26 cellular contexts compared by ENCODE assay signal in genomic region chr5:52849544-52849943, GRCh38.
DNase-seq lines count a peak whose midpoint lies in the region; ATAC-seq, FAIRE-seq and TF ChIP-seq lines count a peak whose summit lies in the region.
"Had no signal": no experiment of that assay in that cellular context is flagged by ENCODE, and none has a peak within 500 bp of the region (broad histone marks: within the 10 kb centered on the region; RNA-seq: fewer than 3 reads in every experiment).

No MANE protein-coding gene starts in this region.

- H4K8ac ChIP-seq in IMR-90 (ENCODE audit: low read depth in 2 of 2, low read length in 2 of 2) = no peak overlapping the region

- H4K5ac ChIP-seq in IMR-90 (ENCODE audit: low read depth, low read length) = no peak overlapping the region

- DNase-seq in heart right ventricle = no peak
- no peak for DNase-seq in left ventricle myocardium superior
- DNase-seq in IMR-90 = no peak
- peak; percentile 84 for DNase-seq in endothelial cell of umbilical vein (ENCODE audit: low read depth, low spot score)
- DNase-seq in pulmonary artery endothelial cell (ENCODE audit: low read depth, low spot score) = peak; percentile 39
- DNase-seq in NCI-H524 (lab: John Stamatoyannopoulos, UW) = no peak
- DNase-seq: BE2C; C1 segment of cervical spinal cord; CD4-positive, alpha-beta memory T cell; CD4-positive, CD25-positive, alpha-beta regulatory T cell; CD8-positive, alpha-beta memory T cell; COR-L47; DMS 273 treated with DMSO at 0.1 percent for 48 hours; DMS153; DMS53; DMS79; DND-41; EL; GDM1 had no signal

- H3K18ac ChIP-seq in IMR-90 (ENCODE audit: low read depth, low read length) = no peak overlapping the region

- H3K9me1 ChIP-seq in IMR-90 (ENCODE audit: insufficient read depth, low read length) (no peaks in the 10 kb centered on the region), endothelial cell of umbilical vein (replicated peaks; ENCODE audit: control insufficient read depth, extremely low read depth, insufficient read depth, low read length) (no peaks in the 10 kb centered on the region)

- BruUV-seq in IMR-90 (replicated peaks; lab: Mats Ljungman, UMichigan) (no TSS peak), endothelial cell of umbilical vein (replicated peaks; lab: Mats Ljungman, UMichigan) (no TSS peak)

- POLR2A ChIA-PET in IMR-90 (lab: Charles Lee; ENCODE audit: unreplicated experiment) = no interaction called here
- POLR2A ChIA-PET in endothelial cell of umbilical vein (lab: Charles Lee) = interaction anchor here (0.7 kb wide), 2 partner anchors 40 to 61 kb away, joined by 3 read pairs; no protein-coding TSS in a partner anchor

- no peak overlapping the region for H3K4me2 ChIP-seq in IMR-90 (ENCODE audit: low read depth, low read length)
- no peak overlapping the region for H3K4me2 ChIP-seq in endothelial cell of umbilical vein (ENCODE audit: insufficient read depth, low read length)
- H3K4me2 ChIP-seq: A549, BLaER1 had no signal

- H3K4me1 ChIP-seq in heart right ventricle (peaks cover 0 to 46% (median 12%) of the 10 kb centered on the region in 9 donors), IMR-90 (ENCODE audit: control insufficient read depth, insufficient read depth, low read length) (peaks cover 17% of the 10 kb centered on the region), endothelial cell of umbilical vein (ENCODE audit: control insufficient read depth, extremely low read depth, insufficient read depth, low read length) (peaks cover 5% of the 10 kb centered on the region)
- H3K4me1 ChIP-seq: A549, BLaER1 had no signal

- H3K79me1 ChIP-seq in IMR-90 (ENCODE audit: low read depth in 1 of 2, low read length in 2 of 2) = peaks cover 12 to 48% of the 10 kb centered on the region in 2 experiments

- H3K79me2 ChIP-seq in endothelial cell of umbilical vein (ENCODE audit: control insufficient read depth, insufficient read depth, low read length) = no peaks in the 10 kb centered on the region

- no peak for TF ChIP-seq RAD21 in IMR-90 (IDR thresholded peaks at IDR 0.05; ENCODE audit: low read length)

- no peak overlapping the region for H3K4me3 ChIP-seq in heart right ventricle
- no peak overlapping the region for H3K4me3 ChIP-seq in IMR-90 (ENCODE audit: insufficient read depth, low read depth, low read length)
- H3K4me3 ChIP-seq in endothelial cell of umbilical vein (replicated peaks in 1 of 3; ENCODE audit: insufficient read depth in 1 of 3, low read depth in 1 of 3, low read length in 3 of 3) = no peak overlapping the region
- H3K4me3 ChIP-seq: A549, BLaER1, GM12878 had no signal

- H2BK120ac ChIP-seq in IMR-90 (ENCODE audit: low read depth, low read length) = no peak overlapping the region

- H3K23ac ChIP-seq in IMR-90 (ENCODE audit: low read depth, low read length) = no peak overlapping the region

- dilution Hi-C loops in IMR-90 (cut with HindIII; ENCODE audit: low sequenced_read_pairs, unreplicated experiment) (no loop called here), endothelial cell of umbilical vein (cut with MboI; ENCODE audit: extremely low pct_ligation_motif_present, low sequenced_read_pairs) (no loop called here)

- H3K14ac ChIP-seq in IMR-90 (replicated peaks; ENCODE audit: low read depth, low read length) = no peak overlapping the region

- H2AK5ac ChIP-seq in IMR-90 (ENCODE audit: low read depth, low read length) = no peak overlapping the region

- H2BK20ac ChIP-seq in IMR-90 (ENCODE audit: low read depth, low read length) = peak overlapping the region; percentile 13; the same call in 1 of the 2 replicates

- H4K91ac ChIP-seq in IMR-90 (ENCODE audit: insufficient read depth, low read depth, low read length) = no peak overlapping the region

- no peak overlapping the region for H3K56ac ChIP-seq in IMR-90 (ENCODE audit: extremely low read depth, insufficient read depth, low read length)

- CTCF ChIA-PET in IMR-90 (lab: Yijun Ruan, JAX) = interaction anchor here (1.1 kb wide), 1 partner anchor 13 kb away, joined by 3 read pairs; no protein-coding TSS in a partner anchor
- CTCF ChIA-PET in endothelial cell of umbilical vein (lab: Charles Lee) = interaction anchor here (0.8 to 1.2 kb wide), 5 partner anchors 9 to 66 kb away, joined by 3 to 4 read pairs (median 4); no protein-coding TSS in a partner anchor

- intact Hi-C loops in heart right ventricle (cut with DNase I) = no loop called here
- intact Hi-C loops in left ventricle myocardium superior (cut with micrococcal nuclease) = no loop called here
- intact Hi-C loops in IMR-90 (cut with micrococcal nuclease) = no loop called here
- intact Hi-C loops in endothelial cell of umbilical vein (cut with micrococcal nuclease) = no loop called here

- no peak overlapping the region for H3K9ac ChIP-seq in IMR-90 (ENCODE audit: low read depth, low read length)
- no peak overlapping the region for H3K9ac ChIP-seq in endothelial cell of umbilical vein (replicated peaks; ENCODE audit: extremely low read depth, insufficient read depth, low read length)
- H3K9ac ChIP-seq: BLaER1 had no signal

- TF ChIP-seq POLR2A in IMR-90 (IDR thresholded peaks at IDR 0.05; ENCODE audit: low read depth, low read length) = no peak
- TF ChIP-seq POLR2A in endothelial cell of umbilical vein (IDR thresholded peaks at IDR 0.05; ENCODE audit: low read depth, low read length) = no peak

- H3K27me3 ChIP-seq in heart right ventricle (no peaks in the 10 kb centered on the region), IMR-90 (ENCODE audit: control insufficient read depth, insufficient read depth, low read length) (no peaks in the 10 kb centered on the region), endothelial cell of umbilical vein (ENCODE audit: control insufficient read depth in 2 of 2, insufficient read depth in 2 of 2, low read length in 2 of 2) (no peaks in the 10 kb centered on the region)
- H3K27me3 ChIP-seq: BE2C, BLaER1 had no signal

- in situ Hi-C loops in IMR-90 (cut with MboI; ENCODE audit: low sequenced_read_pairs) = no loop called here

- WGBS in heart right ventricle, 2 donors = 71 to 76% methylated on average over 3 of the region's 3 CpGs
- WGBS in IMR-90 (ENCODE audit: extremely low coverage in 2 of 2, insufficient read length in 1 of 2), 2 experiments = no CpG with 5 or more reads among the region's 3 CpGs

- H3K36me3 ChIP-seq in heart right ventricle = peaks cover 0 to 24% (median 0%) of the 10 kb centered on the region in 9 donors
- peaks cover 2% of the 10 kb centered on the region for H3K36me3 ChIP-seq in IMR-90 (ENCODE audit: control insufficient read depth, insufficient read depth, low read length)
- no peaks in the 10 kb centered on the region for H3K36me3 ChIP-seq in endothelial cell of umbilical vein (ENCODE audit: control insufficient read depth in 2 of 2, extremely low read depth in 1 of 2, insufficient read depth in 2 of 2, low read length in 2 of 2)
- H3K36me3 ChIP-seq: BE2C, BLaER1 had no signal

- H2AK9ac ChIP-seq in IMR-90 (replicated peaks; ENCODE audit: low read depth, low read length, poor library complexity) = no peak overlapping the region

- peak; percentile 78 for FAIRE-seq in endothelial cell of umbilical vein (lab: Jason Lieb, UNC)
- FAIRE-seq: A549, GM12878, GM12892, GM18507 had no signal

- no peak overlapping the region for H2BK15ac ChIP-seq in IMR-90 (ENCODE audit: low read depth, low read length)

- no peak overlapping the region for H2AFZ ChIP-seq in IMR-90 (replicated peaks; ENCODE audit: low read length, poor library complexity)
- H2AFZ ChIP-seq in endothelial cell of umbilical vein (ENCODE audit: low read depth, low read length) = no peak overlapping the region

- no peaks in the 10 kb centered on the region for H3K9me3 ChIP-seq in heart right ventricle
- no peaks in the 10 kb centered on the region for H3K9me3 ChIP-seq in IMR-90 (ENCODE audit: control insufficient read depth, insufficient read depth, low read length)
- H3K9me3 ChIP-seq in endothelial cell of umbilical vein (replicated peaks; ENCODE audit: control insufficient read depth, insufficient read depth, low read length) = no peaks in the 10 kb centered on the region
- H3K9me3 ChIP-seq: A549, BE2C, BLaER1 had no signal

- TF ChIP-seq CTCF in heart right ventricle (IDR thresholded peaks at IDR 0.05) (no peak), IMR-90 (conservative IDR thresholded peaks at IDR 0.05; ENCODE audit: low read depth, low read length) (no peak), endothelial cell of umbilical vein (IDR thresholded peaks at IDR 0.05; ENCODE audit: extremely low read depth in 1 of 2, insufficient read depth in 1 of 2, low read depth in 1 of 2, low read length in 2 of 2) (no peak)

- H3K27ac ChIP-seq in heart right ventricle = peak overlapping the region in 2 of 10 donors; percentile 16 to 44
- no peak overlapping the region for H3K27ac ChIP-seq in IMR-90 (ENCODE audit: insufficient read depth, low read length)
- no peak overlapping the region for H3K27ac ChIP-seq in endothelial cell of umbilical vein (ENCODE audit: insufficient read depth, low read depth, low read length)
- H3K27ac ChIP-seq: 22Rv1, A549, BLaER1 had no signal

- H4K20me1 ChIP-seq in IMR-90 (ENCODE audit: insufficient read depth, low read length) (no peaks in the 10 kb centered on the region), endothelial cell of umbilical vein (replicated peaks; ENCODE audit: control insufficient read depth, extremely low read depth, insufficient read depth, low read length) (no peaks in the 10 kb centered on the region)
- H4K20me1 ChIP-seq: BLaER1 had no signal

- H3K4ac ChIP-seq in IMR-90 (ENCODE audit: low read depth, low read length) = no peak overlapping the region

- H2BK5ac ChIP-seq in IMR-90 (ENCODE audit: low read depth, low read length, poor library complexity, severe bottlenecking) = no peak overlapping the region

- peak in 6 of 8 donors; percentile 33 to 84 (median 70) for ATAC-seq in heart right ventricle
- ATAC-seq in left ventricle myocardium superior = no peak
- ATAC-seq in IMR-90 (ENCODE audit: low read depth) = no peak
- ATAC-seq in HG03039 (IDR thresholded peaks at IDR 0.05; ENCODE audit: unreplicated experiment) = no peak
- ATAC-seq: A549, GM12878 had no signal

TF ChIP-seq in IMR-90, 13 proteins besides CTCF, POLR2A, EP300 and RAD21:
- no peak for TF ChIP-seq CEBPB (IDR thresholded peaks at IDR 0.05; ENCODE audit: low read depth, low read length)
- no peak for TF ChIP-seq SMC3 (IDR thresholded peaks at IDR 0.05; ENCODE audit: low read depth, low read length)
- no peak for TF ChIP-seq MAFK (IDR thresholded peaks at IDR 0.05; ENCODE audit: low read depth, low read length)
- TF ChIP-seq RCOR1 (IDR thresholded peaks at IDR 0.05; ENCODE audit: insufficient replicate concordance, low read length) = no peak

TF ChIP-seq in endothelial cell of umbilical vein, 7 proteins besides CTCF, POLR2A, EP300 and RAD21:
- TF ChIP-seq EZH2 (IDR thresholded peaks at IDR 0.05; ENCODE audit: borderline replicate concordance, low read depth, low read length, severe bottlenecking) = no peak
- peak; percentile 7 for TF ChIP-seq JUN (IDR thresholded peaks at IDR 0.05; ENCODE audit: borderline replicate concordance, insufficient read depth, insufficient read length, low read depth)
- no peak for TF ChIP-seq MYC (IDR thresholded peaks at IDR 0.05; ENCODE audit: low read depth, low read length)

Comparison
In these comparisons a context has a peak if more than half of its experiments do, and no peak if none do; other contexts are left out.
1. ATAC-seq: peak in heart right ventricle (6 of 8); none in left ventricle myocardium superior (single experiment), IMR-90 (single experiment) and HG03039 (single experiment).
2. DNase-seq: peak in endothelial cell of umbilical vein (single experiment) and pulmonary artery endothelial cell (single experiment); none in heart right ventricle (0 of 2), left ventricle myocardium superior (single experiment), IMR-90 (single experiment) and NCI-H524 (0 of 2).